10 cellular contexts compared by ENCODE assay signal in the genomic region with DNA sequence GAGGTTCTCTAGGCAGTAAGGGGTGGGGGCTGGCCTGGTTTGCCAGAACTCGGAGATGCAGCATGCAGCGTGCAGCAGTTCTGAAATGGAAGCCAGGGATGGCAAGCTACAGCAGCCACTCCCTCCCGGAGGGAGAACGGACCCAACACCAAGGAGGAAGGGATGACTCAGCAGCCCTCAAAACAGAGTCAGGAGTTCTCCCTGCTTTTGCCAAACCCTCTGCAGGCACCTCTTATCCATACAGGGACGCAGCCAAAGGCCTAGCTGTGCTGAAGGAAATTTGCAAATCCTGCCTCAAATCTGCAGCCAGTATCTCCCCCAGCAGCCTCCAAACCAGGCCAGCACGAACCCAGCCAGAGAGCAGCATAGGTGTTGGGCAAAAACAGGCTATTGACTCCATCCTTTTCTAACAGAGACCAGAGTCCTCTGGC. TPM values are rescaled to one million over a fixed set of nuclear protein-coding genes. Genes with fewer than 3 reads are reported as not detected.
DNase-seq lines count a peak whose midpoint lies in the region; ATAC-seq, FAIRE-seq and TF ChIP-seq lines count a peak whose summit lies in the region.
"Had no signal": no experiment of that assay in that cellular context is flagged by ENCODE, and none has a peak within 500 bp of the region (broad histone marks: within the 10 kb centered on the region; RNA-seq: fewer than 3 reads in every experiment).

No MANE protein-coding gene starts in this region.

- TF ChIP-seq CTCF in astrocyte (IDR thresholded peaks at IDR 0.05; ENCODE audit: insufficient read depth, low read depth, low read length), result no peak
- no peak for TF ChIP-seq CTCF in right atrium auricular region (IDR thresholded peaks at IDR 0.05)

- FAIRE-seq in astrocyte (lab: Jason Lieb, UNC), result peak; percentile 68

- no peaks in the 10 kb centered on the region for H3K9me3 ChIP-seq in astrocyte (ENCODE audit: insufficient read depth, low read depth, low read length)
- no peaks in the 10 kb centered on the region for H3K9me3 ChIP-seq in right atrium auricular region
- no peaks in the 10 kb centered on the region for H3K9me3 ChIP-seq in CD8-positive, alpha-beta memory T cell (ENCODE audit: low read length)
- H3K9me3 ChIP-seq: neutrophil had no signal

- H3K4me2 ChIP-seq in astrocyte (ENCODE audit: low read length), result peak overlapping the region; percentile 38

- peak overlapping the region; percentile 69 for H3K27ac ChIP-seq in astrocyte (ENCODE audit: low read depth, low read length)
- H3K27ac ChIP-seq in right atrium auricular region, result peak overlapping the region; percentile 71 to 80
- H3K27ac ChIP-seq in CD8-positive, alpha-beta memory T cell (ENCODE audit: low read depth, low read length), result no peak overlapping the region
- H3K27ac ChIP-seq: neutrophil had no signal

- H3K4me1 ChIP-seq in astrocyte (ENCODE audit: insufficient read depth, low read length) (peaks cover 37% of the 10 kb centered on the region), right atrium auricular region (peaks cover 0 to 50% of the 10 kb centered on the region in 2 donors)
- no peaks in the 10 kb centered on the region for H3K4me1 ChIP-seq in CD8-positive, alpha-beta memory T cell (ENCODE audit: insufficient read depth, low read length)

- H3K9me3 Mint-ChIP-seq in astrocyte (ENCODE audit: unreplicated experiment), result no peaks in the 10 kb centered on the region
- no peaks in the 10 kb centered on the region for H3K9me3 Mint-ChIP-seq in activated CD4-positive, alpha-beta T cell treated with anti-CD3 and anti-CD28 coated beads, Interleukin-2, amount 10 ng/mL, durations not matched to agents 24 days and 14 days
- peaks cover 0 to 5% (median 0%) of the 10 kb centered on the region in 9 donors for H3K9me3 Mint-ChIP-seq in naive thymus-derived CD8-positive, alpha-beta T cell
- peaks cover 0 to 2% (median 0%) of the 10 kb centered on the region in 5 donors for H3K9me3 Mint-ChIP-seq in CD8-positive, alpha-beta memory T cell

- H3K4me1 Mint-ChIP-seq in astrocyte (ENCODE audit: low read depth, unreplicated experiment), result peaks cover 34% of the 10 kb centered on the region
- no peaks in the 10 kb centered on the region for H3K4me1 Mint-ChIP-seq in activated CD4-positive, alpha-beta T cell treated with anti-CD3 and anti-CD28 coated beads, Interleukin-2, amount 10 ng/mL, durations not matched to agents 24 days and 14 days
- peaks cover 0 to 2% (median 0%) of the 10 kb centered on the region in 4 donors for H3K4me1 Mint-ChIP-seq in naive thymus-derived CD8-positive, alpha-beta T cell
- no peaks in the 10 kb centered on the region for H3K4me1 Mint-ChIP-seq in CD8-positive, alpha-beta memory T cell

- no peaks in the 10 kb centered on the region for H4K20me1 ChIP-seq in astrocyte (ENCODE audit: insufficient read depth, low read length)

- H3K36me3 ChIP-seq in astrocyte (ENCODE audit: insufficient read depth, low read length) (no peaks in the 10 kb centered on the region), right atrium auricular region (no peaks in the 10 kb centered on the region)
- H3K36me3 ChIP-seq in CD8-positive, alpha-beta memory T cell (ENCODE audit: insufficient read depth, low read length), result no peaks in the 10 kb centered on the region
- H3K36me3 ChIP-seq: neutrophil had no signal

- no peak overlapping the region for H3K4me3 ChIP-seq in astrocyte (ENCODE audit: insufficient read depth, low read depth, low read length)
- H3K4me3 ChIP-seq in right atrium auricular region, result no peak overlapping the region
- no peak overlapping the region for H3K4me3 ChIP-seq in CD8-positive, alpha-beta memory T cell (ENCODE audit: low read length)

- CTCF ChIA-PET in CD8-positive, alpha-beta memory T cell (lab: Charles Lee), result no interaction called here

- peak overlapping the region; percentile 36 for H2AFZ ChIP-seq in astrocyte (ENCODE audit: low read depth, low read length)

- ATAC-seq in sciatic nerve (peak; percentile 83), GM18519 (IDR thresholded peaks at IDR 0.05; ENCODE audit: low FRiP score, unreplicated experiment) (no peak)
- no peak for ATAC-seq in naive thymus-derived CD8-positive, alpha-beta T cell

- H3K27me3 ChIP-seq in astrocyte (ENCODE audit: insufficient read depth, low read length) (no peaks in the 10 kb centered on the region), right atrium auricular region (no peaks in the 10 kb centered on the region)
- H3K27me3 ChIP-seq in CD8-positive, alpha-beta memory T cell (ENCODE audit: insufficient read depth, low read length, poor library complexity, severe bottlenecking), result no peaks in the 10 kb centered on the region
- H3K27me3 ChIP-seq: neutrophil had no signal

- DNase-seq in ELR (ENCODE audit: low read depth) (peak; percentile 91), astrocyte (ENCODE audit: low read depth) (peak; percentile 95), right atrium auricular region (ENCODE audit: low spot score) (peak; percentile 91), sciatic nerve (ENCODE audit: low spot score) (peak; percentile 77)
- DNase-seq in activated CD4-positive, alpha-beta T cell treated with anti-CD3 and anti-CD28 coated beads, Interleukin-2, amount 10 ng/mL, durations not matched to agents 24 days and 14 days, result no peak
- DNase-seq in naive thymus-derived CD8-positive, alpha-beta T cell, result no peak
- no peak for DNase-seq in CD8-positive, alpha-beta memory T cell
- DNase-seq: activated CD8-positive, alpha-beta memory T cell treated with anti-CD3 and anti-CD28 coated beads, Interleukin-2, amount 50 U/mL, for 48 hours had no signal

- no peaks in the 10 kb centered on the region for H3K79me2 ChIP-seq in astrocyte (ENCODE audit: insufficient read depth, low read length)

- H3K36me3 Mint-ChIP-seq in astrocyte (ENCODE audit: low read depth, unreplicated experiment), result no peaks in the 10 kb centered on the region
- H3K36me3 Mint-ChIP-seq in activated CD4-positive, alpha-beta T cell treated with anti-CD3 and anti-CD28 coated beads, Interleukin-2, amount 10 ng/mL, durations not matched to agents 24 days and 14 days (ENCODE audit: low read depth), result no peaks in the 10 kb centered on the region
- no peaks in the 10 kb centered on the region for H3K36me3 Mint-ChIP-seq in naive thymus-derived CD8-positive, alpha-beta T cell
- H3K36me3 Mint-ChIP-seq in CD8-positive, alpha-beta memory T cell, result no peaks in the 10 kb centered on the region

- intact Hi-C loops in sciatic nerve (cut with DNase I), result loop anchor here (5.0 kb wide), 1 partner anchor 1510 kb away; no protein-coding TSS in a partner anchor
- intact Hi-C loops in activated CD4-positive, alpha-beta T cell treated with anti-CD3 and anti-CD28 coated beads, Interleukin-2, amount 10 ng/mL, durations not matched to agents 24 days and 14 days (cut with micrococcal nuclease), result no loop called here

- H3K27ac Mint-ChIP-seq in astrocyte (ENCODE audit: unreplicated experiment), result peak overlapping the region; percentile 98
- H3K27ac Mint-ChIP-seq in activated CD4-positive, alpha-beta T cell treated with anti-CD3 and anti-CD28 coated beads, Interleukin-2, amount 10 ng/mL, durations not matched to agents 24 days and 14 days, result no peak overlapping the region
- H3K27ac Mint-ChIP-seq in naive thymus-derived CD8-positive, alpha-beta T cell, result no peak overlapping the region
- no peak overlapping the region for H3K27ac Mint-ChIP-seq in CD8-positive, alpha-beta memory T cell

- peak overlapping the region; percentile 1 for H3K9ac ChIP-seq in astrocyte (ENCODE audit: low read length)

- H3K27me3 Mint-ChIP-seq in astrocyte (ENCODE audit: low read depth, unreplicated experiment), result peaks cover 3% of the 10 kb centered on the region
- H3K27me3 Mint-ChIP-seq in activated CD4-positive, alpha-beta T cell treated with anti-CD3 and anti-CD28 coated beads, Interleukin-2, amount 10 ng/mL, durations not matched to agents 24 days and 14 days, result no peaks in the 10 kb centered on the region
- H3K27me3 Mint-ChIP-seq in naive thymus-derived CD8-positive, alpha-beta T cell, result peaks cover 2 to 38% (median 14%) of the 10 kb centered on the region in 5 donors
- peaks cover 6 to 8% of the 10 kb centered on the region in 2 donors for H3K27me3 Mint-ChIP-seq in CD8-positive, alpha-beta memory T cell

- no peak overlapping the region for H3K4me3 Mint-ChIP-seq in astrocyte (ENCODE audit: unreplicated experiment)
- no peak overlapping the region for H3K4me3 Mint-ChIP-seq in activated CD4-positive, alpha-beta T cell treated with anti-CD3 and anti-CD28 coated beads, Interleukin-2, amount 10 ng/mL, durations not matched to agents 24 days and 14 days
- no peak overlapping the region for H3K4me3 Mint-ChIP-seq in naive thymus-derived CD8-positive, alpha-beta T cell
- H3K4me3 Mint-ChIP-seq in CD8-positive, alpha-beta memory T cell, result no peak overlapping the region

- POLR2A ChIA-PET in naive thymus-derived CD8-positive, alpha-beta T cell (lab: Charles Lee), result no interaction called here
- POLR2A ChIA-PET in CD8-positive, alpha-beta memory T cell (lab: Charles Lee), result no interaction called here

RNA-seq across cellular contexts. Expression of gene SERPINA3, which starts 10.2 kb away (rescaled TPM):
- total RNA-seq in astrocyte, result 1.3 and 2.9 TPM in 2 replicates
- 100 to 1,000 TPM in 1 of 2 donors, 10 to 100 TPM in 1; 57.2 to 330 TPM for total RNA-seq in right atrium auricular region
- 77.1 TPM for total RNA-seq in sciatic nerve
- total RNA-seq in activated CD4-positive, alpha-beta T cell treated with anti-CD3 and anti-CD28 coated beads, Interleukin-2, amount 10 ng/mL, durations not matched to agents 24 days and 14 days, result not detected in 2 replicates
- total RNA-seq in naive thymus-derived CD8-positive, alpha-beta T cell, result not detected
- not detected for polyA plus RNA-seq in naive thymus-derived CD8-positive, alpha-beta T cell
- not detected for total RNA-seq in CD8-positive, alpha-beta memory T cell
- polyA plus RNA-seq in CD8-positive, alpha-beta memory T cell, result not detected

RNA-seq across cellular contexts. Expression of gene SERPINA5, which starts 20.8 kb away (rescaled TPM):
- total RNA-seq in astrocyte (0.23 and 0.36 TPM in 2 replicates), right atrium auricular region (1 to 10 TPM; 3.3 to 7.7 TPM), sciatic nerve (8.8 TPM)
- not detected in 2 replicates for total RNA-seq in activated CD4-positive, alpha-beta T cell treated with anti-CD3 and anti-CD28 coated beads, Interleukin-2, amount 10 ng/mL, durations not matched to agents 24 days and 14 days
- total RNA-seq in naive thymus-derived CD8-positive, alpha-beta T cell, result not detected
- not detected for polyA plus RNA-seq in naive thymus-derived CD8-positive, alpha-beta T cell
- total RNA-seq in CD8-positive, alpha-beta memory T cell, result not detected
- not detected for polyA plus RNA-seq in CD8-positive, alpha-beta memory T cell

RNA-seq across cellular contexts. Expression of gene SERPINA4, which starts 40.7 kb away (rescaled TPM):
- total RNA-seq in astrocyte (not detected in 2 replicates), right atrium auricular region (not detected), sciatic nerve (not detected)
- total RNA-seq in activated CD4-positive, alpha-beta T cell treated with anti-CD3 and anti-CD28 coated beads, Interleukin-2, amount 10 ng/mL, durations not matched to agents 24 days and 14 days, result not detected in 2 replicates
- total RNA-seq in naive thymus-derived CD8-positive, alpha-beta T cell, result not detected
- not detected for polyA plus RNA-seq in naive thymus-derived CD8-positive, alpha-beta T cell
- total RNA-seq in CD8-positive, alpha-beta memory T cell, result not detected
- polyA plus RNA-seq in CD8-positive, alpha-beta memory T cell, result not detected

Comparison
In these comparisons a context has a peak if more than half of its experiments do, and no peak if none do; other contexts are left out.
1. DNase-seq: peak in ELR (single experiment), astrocyte (single experiment), right atrium auricular region (single experiment) and sciatic nerve (single experiment); none in activated CD4-positive, alpha-beta T cell treated with anti-CD3 and anti-CD28 coated beads, Interleukin-2, amount 10 ng/mL, durations not matched to agents 24 days and 14 days (single experiment), naive thymus-derived CD8-positive, alpha-beta T cell (0 of 10) and CD8-positive, alpha-beta memory T cell (0 of 5).
2. RNA of gene SERPINA3, which starts 10.2 kb away (total RNA-seq): 57.2 to 330 TPM in right atrium auricular region and 77.1 TPM in sciatic nerve (single experiment); 1.3 to 2.9 TPM in astrocyte, not detected in activated CD4-positive, alpha-beta T cell treated with anti-CD3 and anti-CD28 coated beads, Interleukin-2, amount 10 ng/mL, durations not matched to agents 24 days and 14 days, not detected in naive thymus-derived CD8-positive, alpha-beta T cell and not detected in CD8-positive, alpha-beta memory T cell; every median in the first group is over 10 times any median in the second.